Comparison of ENCODE assay signal across 14 cellular contexts in genomic region chr22:27667121-27667843, GRCh38.
DNase-seq lines count a peak whose midpoint lies in the region; ATAC-seq and TF ChIP-seq lines count a peak whose summit lies in the region.
"Had no signal": no experiment of that assay in that cellular context is flagged by ENCODE, and none has a peak within 500 bp of the region (broad histone marks: within the 10 kb centered on the region; RNA-seq: fewer than 3 reads in every experiment).

No MANE protein-coding gene starts in this region.

- intact Hi-C loops in heart left ventricle (cut with DNase I) = loop anchor here in 1 of 10 donors (10.0 kb wide), 1 partner anchor 128 kb away; no protein-coding TSS in a partner anchor
- intact Hi-C loops in cardiac septum (cut with DNase I) = no loop called here
- intact Hi-C loops in aorta (cut with DNase I) = loop anchor here in 1 of 2 donors (5.0 kb wide), 1 partner anchor 80 kb away; no protein-coding TSS in a partner anchor

- peaks cover 5% of the 10 kb centered on the region for H3K36me3 Mint-ChIP-seq in neural crest cell (ENCODE audit: low read depth)

- peaks cover 15 to 52% (median 37%) of the 10 kb centered on the region in 12 donors for H3K4me1 ChIP-seq in heart left ventricle
- no peaks in the 10 kb centered on the region for H3K4me1 ChIP-seq in fibroblast of lung (ENCODE audit: control insufficient read depth, extremely low read depth, insufficient read depth, low read length)
- H3K4me1 ChIP-seq in aorta (ENCODE audit: control insufficient read depth in 1 of 2, insufficient read depth in 2 of 2, low read length in 2 of 2) = peaks cover 0 to 4% of the 10 kb centered on the region in 2 donors

- no peak overlapping the region for H3K27ac Mint-ChIP-seq in neural crest cell (ENCODE audit: unreplicated experiment)

- H3K36me3 ChIP-seq in heart left ventricle (no peaks in the 10 kb centered on the region), fibroblast of lung (ENCODE audit: control insufficient read depth, insufficient read depth, low read length) (no peaks in the 10 kb centered on the region), aorta (ENCODE audit: control insufficient read depth in 1 of 2, insufficient read depth in 2 of 2, low read length in 1 of 2) (no peaks in the 10 kb centered on the region)
- H3K36me3 ChIP-seq: stomach had no signal

- H3K4me2 ChIP-seq in fibroblast of lung (ENCODE audit: extremely low read depth, insufficient read depth, low read length) = no peak overlapping the region

- H3K27me3 ChIP-seq in heart left ventricle (no peaks in the 10 kb centered on the region), fibroblast of lung (ENCODE audit: control insufficient read depth, insufficient read depth, low read length) (peaks cover 3% of the 10 kb centered on the region), aorta (ENCODE audit: control insufficient read depth in 1 of 2, insufficient read depth in 2 of 2, low read length in 1 of 2) (no peaks in the 10 kb centered on the region)
- H3K27me3 ChIP-seq: stomach had no signal

- H3K9me3 ChIP-seq in heart left ventricle (peaks cover 0 to 7% (median 2%) of the 10 kb centered on the region in 12 donors), fibroblast of lung (ENCODE audit: control insufficient read depth, insufficient read depth, low read depth, low read length) (no peaks in the 10 kb centered on the region), aorta (ENCODE audit: control insufficient read depth, low read length) (no peaks in the 10 kb centered on the region)

- H3K9ac ChIP-seq in fibroblast of lung (ENCODE audit: insufficient read depth, low read length) = no peak overlapping the region

- DNase-seq in heart left ventricle (peak in 4 of 5 donors; percentile 47 to 70 (median 62)), cardiac septum (ENCODE audit: low spot score) (no peak), fibroblast of lung (ENCODE audit: low read depth in 2 of 2) (peak; percentile 15 to 96), neural crest cell (ENCODE audit: low read depth, low spot score) (peak; percentile 34), aorta (peak; percentile 83), erythroblast (lab: John Stamatoyannopoulos, UW) (no peak)
- no peak for DNase-seq in stimulated activated naive CD4-positive, alpha-beta T cell treated with Interleukin-2 at 50 U/mL for 16 hours (lab: John Stamatoyannopoulos, UW)
- DNase-seq in stimulated activated CD4-positive, alpha-beta T cell treated with anti-CD3 and anti-CD28 coated beads, Interleukin-4, amount 100 ng/mL, for 4 hours = no peak
- DNase-seq: activated CD4-positive, alpha-beta T cell treated with anti-CD3 and anti-CD28 coated beads, Interleukin-2, amount 50 U/mL, for 1 hour; activated T-cell treated with anti-CD3 and anti-CD28 coated beads, Interleukin-2, amount 50 U/mL, for 4 hours; COR-L47; NCI-H2029; stomach had no signal

- no peak for TF ChIP-seq POLR2A in heart left ventricle (IDR thresholded peaks at IDR 0.05)
- no peak for TF ChIP-seq POLR2A in erythroblast (IDR thresholded peaks at IDR 0.05; ENCODE audit: low read length)

- H3K4me3 Mint-ChIP-seq in neural crest cell = peak overlapping the region; percentile 18
- H3K4me3 Mint-ChIP-seq: activated T-cell treated with anti-CD3 and anti-CD28 coated beads, Interleukin-2, amount 50 U/mL, for 4 hours had no signal

- H3K4me1 Mint-ChIP-seq in neural crest cell = peaks cover 78% of the 10 kb centered on the region

- TF ChIP-seq CTCF in heart left ventricle (IDR thresholded peaks at IDR 0.05) (no peak), fibroblast of lung (conservative IDR thresholded peaks at IDR 0.05 in 1 of 2, IDR thresholded peaks at IDR 0.05 in 1 of 2; ENCODE audit: low read depth in 1 of 2, low read length in 2 of 2) (no peak), neural crest cell (conservative IDR thresholded peaks at IDR 0.05) (no peak)

- H3K4me3 ChIP-seq in heart left ventricle = no peak overlapping the region
- no peak overlapping the region for H3K4me3 ChIP-seq in fibroblast of lung (replicated peaks in 1 of 4; ENCODE audit: control extremely low read depth in 1 of 4, insufficient read depth in 1 of 4, low read depth in 3 of 4, low read length in 4 of 4)
- H3K4me3 ChIP-seq in aorta (ENCODE audit: low read length in 2 of 2) = no peak overlapping the region
- H3K4me3 ChIP-seq: skin epidermis, stomach had no signal

- 53 to 64% (median 60%) methylated on average over 16 of the region's 16 CpGs for WGBS in heart left ventricle, 4 donors
- 3 to 7% methylated on average over 16 of the region's 16 CpGs for WGBS in aorta, 2 donors

- H3K9me3 Mint-ChIP-seq in neural crest cell = peaks cover 5% of the 10 kb centered on the region

- peak overlapping the region in 6 of 12 donors; percentile 5 to 91 (median 70) for H3K27ac ChIP-seq in heart left ventricle
- no peak overlapping the region for H3K27ac ChIP-seq in fibroblast of lung (ENCODE audit: insufficient read depth, low read length)
- no peak overlapping the region for H3K27ac ChIP-seq in aorta (ENCODE audit: low read depth in 1 of 2, low read length in 2 of 2)
- H3K27ac ChIP-seq: skin epidermis had no signal

- no peaks in the 10 kb centered on the region for H4K20me1 ChIP-seq in fibroblast of lung (ENCODE audit: control insufficient read depth, extremely low read depth, insufficient read depth, low read length)

- no peaks in the 10 kb centered on the region for H3K27me3 Mint-ChIP-seq in neural crest cell (ENCODE audit: low read depth)

- no peaks in the 10 kb centered on the region for H3K79me2 ChIP-seq in fibroblast of lung (ENCODE audit: control insufficient read depth, insufficient read depth, low read length)

- no peak overlapping the region for H2AFZ ChIP-seq in fibroblast of lung (ENCODE audit: low read length)

- peak in 1 of 4 donors; percentile 2 for ATAC-seq in heart left ventricle
- ATAC-seq in aorta (ENCODE audit: low FRiP score) = peak; percentile 88
- ATAC-seq: activated T-cell treated with anti-CD3 and anti-CD28 coated beads, Interleukin-2, amount 50 U/mL, for 4 hours had no signal

Comparison
In these comparisons a context has a peak if more than half of its experiments do, and no peak if none do; other contexts are left out.
1. DNase-seq: peak in heart left ventricle (4 of 5), fibroblast of lung (2 of 2), neural crest cell (single experiment) and aorta (2 of 2); none in cardiac septum (single experiment), stimulated activated naive CD4-positive, alpha-beta T cell treated with Interleukin-2 at 50 U/mL for 16 hours (single experiment), erythroblast (0 of 2) and stimulated activated CD4-positive, alpha-beta T cell treated with anti-CD3 and anti-CD28 coated beads, Interleukin-4, amount 100 ng/mL, for 4 hours (0 of 2).